Comparison of ENCODE assay signal across 23 cellular contexts in genomic region chr4:6124386-6125102, GRCh38.
DNase-seq lines count a peak whose midpoint lies in the region; ATAC-seq and TF ChIP-seq lines count a peak whose summit lies in the region.
"Had no signal": no experiment of that assay in that cellular context is flagged by ENCODE, and none has a peak within 500 bp of the region (broad histone marks: within the 10 kb centered on the region; RNA-seq: fewer than 3 reads in every experiment).

No MANE protein-coding gene starts in this region.

- H3K4me3 ChIP-seq in mesendoderm (ENCODE audit: low read length), result no peak overlapping the region
- H3K4me3 ChIP-seq: PC-9 had no signal

- no peak for DNase-seq in activated CD8-positive, alpha-beta memory T cell treated with anti-CD3 and anti-CD28 coated beads, Interleukin-2, amount 10 ng/mL, durations not matched to agents 7 days and 5 days
- no peak for DNase-seq in activated CD8-positive, alpha-beta memory T cell treated with anti-CD3 and anti-CD28 coated beads for 24 hours
- peak; percentile 15 for DNase-seq in natural killer cell treated with Interleukin-12 subunit alpha and Interleukin-12 subunit beta and Interleukin-15 and Interleukin-18, amount 100 ng/mL, for 72 hours (ENCODE audit: low spot score)
- DNase-seq in natural killer cell, result no peak
- DNase-seq in mesendoderm, result no peak
- peak in 1 of 2 donors; percentile 42 for DNase-seq in stimulated activated effector memory CD8-positive, alpha-beta T cell treated with anti-CD3 and anti-CD28 coated beads, Interleukin-12 subunit alpha, Interleukin-12 subunit beta, amount 100 ng/mL, for 72 hours (ENCODE audit: low spot score in 2 of 2)
- no peak for DNase-seq in DMS 273 (lab: John Stamatoyannopoulos, UW; ENCODE audit: unreplicated experiment)
- DNase-seq in activated naive CD4-positive, alpha-beta T cell treated with Interleukin-2 at 50 U/mL for 16 hours, result no peak
- DNase-seq: Calu3, DMS153, DND-41, IMR-90, MM.1S, NCI-H1417, NCI-H1694, NCI-H2029 treated with DMSO at 0.1 percent for 48 hours, NCI-H2227 treated with DMSO at 0.1 percent for 48 hours, NCI-H526 treated with DMSO at 0.1 percent for 48 hours, PC-9, RPMI8226, SHP77 treated with DMSO at 0.1 percent for 48 hours had no signal

- H3K18ac ChIP-seq in mesendoderm (ENCODE audit: low read length), result no peak overlapping the region

- no peaks in the 10 kb centered on the region for H3K36me3 ChIP-seq in mesendoderm (ENCODE audit: control insufficient read depth, insufficient read depth, low read length)

- CTCF ChIA-PET in activated CD8-positive, alpha-beta memory T cell treated with anti-CD3 and anti-CD28 coated beads, Interleukin-2, amount 10 ng/mL, durations not matched to agents 7 days and 5 days (lab: Charles Lee), result interaction anchor here (1.0 to 1.1 kb wide), 2 partner anchors 10 to 127 kb away, joined by 3 to 4 read pairs; no protein-coding TSS in a partner anchor

- intact Hi-C loops in natural killer cell (cut with micrococcal nuclease), result no loop called here

- no peak overlapping the region for H3K4me3 Mint-ChIP-seq in activated CD8-positive, alpha-beta memory T cell treated with anti-CD3 and anti-CD28 coated beads, Interleukin-2, amount 10 ng/mL, durations not matched to agents 7 days and 5 days
- H3K4me3 Mint-ChIP-seq in natural killer cell treated with Interleukin-12 subunit alpha and Interleukin-12 subunit beta and Interleukin-15 and Interleukin-18, amount 100 ng/mL, for 72 hours, result no peak overlapping the region
- H3K4me3 Mint-ChIP-seq in natural killer cell, result no peak overlapping the region
- no peak overlapping the region for H3K4me3 Mint-ChIP-seq in stimulated activated effector memory CD8-positive, alpha-beta T cell treated with anti-CD3 and anti-CD28 coated beads, Interleukin-12 subunit alpha, Interleukin-12 subunit beta, amount 100 ng/mL, for 72 hours

- no peak overlapping the region for H4K5ac ChIP-seq in mesendoderm (ENCODE audit: low read length)

- H3K36me3 Mint-ChIP-seq in activated CD8-positive, alpha-beta memory T cell treated with anti-CD3 and anti-CD28 coated beads, Interleukin-2, amount 10 ng/mL, durations not matched to agents 7 days and 5 days, result peaks cover 3% of the 10 kb centered on the region
- no peaks in the 10 kb centered on the region for H3K36me3 Mint-ChIP-seq in natural killer cell treated with Interleukin-12 subunit alpha and Interleukin-12 subunit beta and Interleukin-15 and Interleukin-18, amount 100 ng/mL, for 72 hours
- H3K36me3 Mint-ChIP-seq in natural killer cell, result no peaks in the 10 kb centered on the region
- peaks cover 11% of the 10 kb centered on the region for H3K36me3 Mint-ChIP-seq in stimulated activated effector memory CD8-positive, alpha-beta T cell treated with anti-CD3 and anti-CD28 coated beads, Interleukin-12 subunit alpha, Interleukin-12 subunit beta, amount 100 ng/mL, for 72 hours

- no peaks in the 10 kb centered on the region for H3K79me2 ChIP-seq in mesendoderm (ENCODE audit: control insufficient read depth, insufficient read depth, low read length)

- H3K4me2 ChIP-seq in mesendoderm (ENCODE audit: low read length), result no peak overlapping the region
- H3K4me2 ChIP-seq: KMS-11, PC-9 had no signal

- H3K27ac Mint-ChIP-seq in activated CD8-positive, alpha-beta memory T cell treated with anti-CD3 and anti-CD28 coated beads, Interleukin-2, amount 10 ng/mL, durations not matched to agents 7 days and 5 days, result peak overlapping the region; percentile 1
- H3K27ac Mint-ChIP-seq in natural killer cell treated with Interleukin-12 subunit alpha and Interleukin-12 subunit beta and Interleukin-15 and Interleukin-18, amount 100 ng/mL, for 72 hours, result no peak overlapping the region
- H3K27ac Mint-ChIP-seq in natural killer cell, result no peak overlapping the region
- peak overlapping the region; percentile 70 for H3K27ac Mint-ChIP-seq in stimulated activated effector memory CD8-positive, alpha-beta T cell treated with anti-CD3 and anti-CD28 coated beads, Interleukin-12 subunit alpha, Interleukin-12 subunit beta, amount 100 ng/mL, for 72 hours

- H3K79me1 ChIP-seq in mesendoderm (ENCODE audit: low read length), result peaks cover 4% of the 10 kb centered on the region

- H2BK15ac ChIP-seq in mesendoderm (replicated peaks; ENCODE audit: low read depth), result no peak overlapping the region

- H2BK5ac ChIP-seq in mesendoderm (ENCODE audit: low read length), result peak overlapping the region; percentile 62

- H3K27me3 Mint-ChIP-seq in activated CD8-positive, alpha-beta memory T cell treated with anti-CD3 and anti-CD28 coated beads, Interleukin-2, amount 10 ng/mL, durations not matched to agents 7 days and 5 days, result no peaks in the 10 kb centered on the region
- H3K27me3 Mint-ChIP-seq in natural killer cell treated with Interleukin-12 subunit alpha and Interleukin-12 subunit beta and Interleukin-15 and Interleukin-18, amount 100 ng/mL, for 72 hours, result no peaks in the 10 kb centered on the region
- no peaks in the 10 kb centered on the region for H3K27me3 Mint-ChIP-seq in natural killer cell (ENCODE audit: low read depth in 2 of 2)

- TF ChIP-seq CTCF in natural killer cell (IDR thresholded peaks at IDR 0.05), result no peak

- no peak overlapping the region for H2BK120ac ChIP-seq in mesendoderm (ENCODE audit: low read depth, low read length)

- H3K27me3 ChIP-seq in mesendoderm (ENCODE audit: insufficient read depth, low read length, poor library complexity), result no peaks in the 10 kb centered on the region

- H3K9me3 Mint-ChIP-seq in activated CD8-positive, alpha-beta memory T cell treated with anti-CD3 and anti-CD28 coated beads, Interleukin-2, amount 10 ng/mL, durations not matched to agents 7 days and 5 days (ENCODE audit: low read depth), result no peaks in the 10 kb centered on the region
- no peaks in the 10 kb centered on the region for H3K9me3 Mint-ChIP-seq in natural killer cell treated with Interleukin-12 subunit alpha and Interleukin-12 subunit beta and Interleukin-15 and Interleukin-18, amount 100 ng/mL, for 72 hours
- no peaks in the 10 kb centered on the region for H3K9me3 Mint-ChIP-seq in natural killer cell
- H3K9me3 Mint-ChIP-seq in stimulated activated effector memory CD8-positive, alpha-beta T cell treated with anti-CD3 and anti-CD28 coated beads, Interleukin-12 subunit alpha, Interleukin-12 subunit beta, amount 100 ng/mL, for 72 hours, result no peaks in the 10 kb centered on the region

- no peak overlapping the region for H4K8ac ChIP-seq in mesendoderm (ENCODE audit: low read depth, low read length)

- no peak overlapping the region for H3K4ac ChIP-seq in mesendoderm (ENCODE audit: low read depth, low read length)

- WGBS in mesendoderm (ENCODE audit: extremely low coverage, insufficient coverage, low lambda C conversion rate), result no CpG with 5 or more reads among the region's 6 CpGs

- H3K56ac ChIP-seq in mesendoderm (ENCODE audit: low read length), result peak overlapping the region; percentile 50

- H2AK5ac ChIP-seq in mesendoderm (ENCODE audit: low read length), result peak overlapping the region; percentile 85

- peaks cover 11% of the 10 kb centered on the region for H3K4me1 Mint-ChIP-seq in activated CD8-positive, alpha-beta memory T cell treated with anti-CD3 and anti-CD28 coated beads, Interleukin-2, amount 10 ng/mL, durations not matched to agents 7 days and 5 days
- peaks cover 0 to 6% of the 10 kb centered on the region in 2 donors for H3K4me1 Mint-ChIP-seq in natural killer cell treated with Interleukin-12 subunit alpha and Interleukin-12 subunit beta and Interleukin-15 and Interleukin-18, amount 100 ng/mL, for 72 hours (ENCODE audit: low read depth in 2 of 2)
- peaks cover 0 to 6% of the 10 kb centered on the region in 2 donors for H3K4me1 Mint-ChIP-seq in natural killer cell
- peaks cover 6% of the 10 kb centered on the region for H3K4me1 Mint-ChIP-seq in stimulated activated effector memory CD8-positive, alpha-beta T cell treated with anti-CD3 and anti-CD28 coated beads, Interleukin-12 subunit alpha, Interleukin-12 subunit beta, amount 100 ng/mL, for 72 hours

- no peak overlapping the region for H3K27ac ChIP-seq in mesendoderm (ENCODE audit: low read depth, low read length)
- H3K27ac ChIP-seq: KMS-11, PC-9 had no signal

- H3K4me1 ChIP-seq in mesendoderm (ENCODE audit: control insufficient read depth, low read depth, low read length), result no peaks in the 10 kb centered on the region

- ATAC-seq in activated CD8-positive, alpha-beta memory T cell treated with anti-CD3 and anti-CD28 coated beads, Interleukin-2, amount 10 ng/mL, durations not matched to agents 7 days and 5 days, result no peak
- peak in 1 of 2 donors; percentile 21 for ATAC-seq in natural killer cell treated with Interleukin-12 subunit alpha and Interleukin-12 subunit beta and Interleukin-15 and Interleukin-18, amount 100 ng/mL, for 72 hours
- no peak for ATAC-seq in natural killer cell
- no peak for ATAC-seq in stimulated activated effector memory CD8-positive, alpha-beta T cell treated with anti-CD3 and anti-CD28 coated beads, Interleukin-12 subunit alpha, Interleukin-12 subunit beta, amount 100 ng/mL, for 72 hours
- ATAC-seq: HCT116 had no signal

- H3K23ac ChIP-seq in mesendoderm (ENCODE audit: low read length), result no peak overlapping the region

- H3K9ac ChIP-seq in mesendoderm (ENCODE audit: low read length), result no peak overlapping the region
- H3K9ac ChIP-seq: KMS-11 had no signal

Comparison
In these comparisons a context has a peak if more than half of its experiments do, and no peak if none do; other contexts are left out.
1. H3K27ac Mint-ChIP-seq: peak in activated CD8-positive, alpha-beta memory T cell treated with anti-CD3 and anti-CD28 coated beads, Interleukin-2, amount 10 ng/mL, durations not matched to agents 7 days and 5 days (single experiment) and stimulated activated effector memory CD8-positive, alpha-beta T cell treated with anti-CD3 and anti-CD28 coated beads, Interleukin-12 subunit alpha, Interleukin-12 subunit beta, amount 100 ng/mL, for 72 hours (single experiment); none in natural killer cell treated with Interleukin-12 subunit alpha and Interleukin-12 subunit beta and Interleukin-15 and Interleukin-18, amount 100 ng/mL, for 72 hours (0 of 2) and natural killer cell (0 of 2).